12 cellular contexts compared by ENCODE assay signal in genomic region chr7:100884741-100885439, GRCh38. TPM values are rescaled to one million over a fixed set of nuclear protein-coding genes. Genes with fewer than 3 reads are reported as not detected.
DNase-seq lines count a peak whose midpoint lies in the region; ATAC-seq and TF ChIP-seq lines count a peak whose summit lies in the region.
"Had no signal": no experiment of that assay in that cellular context is flagged by ENCODE, and none has a peak within 500 bp of the region (broad histone marks: within the 10 kb centered on the region; RNA-seq: fewer than 3 reads in every experiment).

No MANE protein-coding gene starts in this region.

- ATAC-seq in activated T-cell treated with anti-CD3 and anti-CD28 coated beads, Interleukin-2, amount 50 U/mL, for 4 hours = no peak
- ATAC-seq in naive thymus-derived CD4-positive, alpha-beta T cell = peak; percentile 11
- ATAC-seq in GM18505 (IDR thresholded peaks at IDR 0.05; ENCODE audit: unreplicated experiment) (no peak), GM21360 (IDR thresholded peaks at IDR 0.05; ENCODE audit: unreplicated experiment) (no peak)

- POLR2A ChIA-PET in Caco-2 (lab: Charles Lee) = no interaction called here
- POLR2A ChIA-PET in naive thymus-derived CD4-positive, alpha-beta T cell (lab: Charles Lee) = interaction anchor here (0.6 to 7.3 kb wide), 2 partner anchors 8 to 201 kb away, joined by 3 to 161 read pairs; partner anchors contain the start of genes SRRT and TRIM56

- in situ Hi-C loops in HAP-1 (cut with MboI; ENCODE audit: low sequenced_read_pairs) = no loop called here

- H3K4me3 Mint-ChIP-seq in Caco-2 (ENCODE audit: unreplicated experiment) = no peak overlapping the region
- peak overlapping the region; percentile 65 for H3K4me3 Mint-ChIP-seq in activated T-cell treated with anti-CD3 and anti-CD28 coated beads, Interleukin-2, amount 50 U/mL, for 4 hours
- no peak overlapping the region for H3K4me3 Mint-ChIP-seq in naive thymus-derived CD4-positive, alpha-beta T cell

- H3K4me3 ChIP-seq in Caco-2 (ENCODE audit: low read depth, low read length) = no peak overlapping the region
- H3K4me3 ChIP-seq in naive thymus-derived CD4-positive, alpha-beta T cell (ENCODE audit: low read length) = no peak overlapping the region
- H3K4me3 ChIP-seq in HAP-1 = no peak overlapping the region

- H3K4me1 Mint-ChIP-seq in Caco-2 (ENCODE audit: low read depth, unreplicated experiment) = peaks cover 45% of the 10 kb centered on the region
- H3K4me1 Mint-ChIP-seq in activated T-cell treated with anti-CD3 and anti-CD28 coated beads, Interleukin-2, amount 50 U/mL, for 4 hours (ENCODE audit: low read depth) = peaks cover 35% of the 10 kb centered on the region
- peaks cover 27 to 51% (median 39%) of the 10 kb centered on the region in 7 donors for H3K4me1 Mint-ChIP-seq in naive thymus-derived CD4-positive, alpha-beta T cell

- peaks cover 99% of the 10 kb centered on the region for H3K36me3 Mint-ChIP-seq in Caco-2 (ENCODE audit: insufficient read depth, unreplicated experiment)
- H3K36me3 Mint-ChIP-seq in activated T-cell treated with anti-CD3 and anti-CD28 coated beads, Interleukin-2, amount 50 U/mL, for 4 hours (ENCODE audit: insufficient read depth) = peaks cover 72% of the 10 kb centered on the region
- H3K36me3 Mint-ChIP-seq in naive thymus-derived CD4-positive, alpha-beta T cell = peaks cover 22 to 71% (median 44%) of the 10 kb centered on the region in 5 donors

- TF ChIP-seq CTCF in Caco-2 (IDR thresholded peaks at IDR 0.05; ENCODE audit: insufficient read depth in 1 of 2, low read depth in 1 of 2, low read length in 1 of 2, severe bottlenecking in 1 of 2, unreplicated experiment in 1 of 2) = no peak

- H3K27ac ChIP-seq in naive thymus-derived CD4-positive, alpha-beta T cell (ENCODE audit: low read depth, low read length) = no peak overlapping the region

- BruUV-seq in Caco-2 (replicated peaks; lab: Mats Ljungman, UMichigan) = TSS peak; percentile 22

- H3K9me3 Mint-ChIP-seq in Caco-2 (ENCODE audit: unreplicated experiment) = no peaks in the 10 kb centered on the region
- no peaks in the 10 kb centered on the region for H3K9me3 Mint-ChIP-seq in activated T-cell treated with anti-CD3 and anti-CD28 coated beads, Interleukin-2, amount 50 U/mL, for 4 hours
- H3K9me3 Mint-ChIP-seq in naive thymus-derived CD4-positive, alpha-beta T cell = peaks cover 0 to 2% (median 0%) of the 10 kb centered on the region in 11 donors
- H3K9me3 Mint-ChIP-seq: nephron had no signal

- peak overlapping the region; percentile 9 for H3K27ac Mint-ChIP-seq in Caco-2 (ENCODE audit: unreplicated experiment)
- H3K27ac Mint-ChIP-seq in naive thymus-derived CD4-positive, alpha-beta T cell = peak overlapping the region in 7 of 9 donors; percentile 6 to 82 (median 54)

- CTCF ChIA-PET in Caco-2 (lab: Charles Lee) = no interaction called here
- CTCF ChIA-PET in naive thymus-derived CD4-positive, alpha-beta T cell (lab: Charles Lee) = no interaction called here

- intact Hi-C loops in Caco-2 (cut with micrococcal nuclease; ENCODE audit: unreplicated experiment) = no loop called here
- intact Hi-C loops in naive thymus-derived CD4-positive, alpha-beta T cell (cut with micrococcal nuclease) = loop anchor here (5.0 kb wide), 3 partner anchors 132 to 282 kb away; partner anchors contain the start of genes MOSPD3 (in 1 of the 2) and VGF (in 1 of the 2)

- DNase-seq in Caco-2 = no peak
- DNase-seq in MV-4-11 (lab: John Stamatoyannopoulos, UW) = peak; percentile 78
- DNase-seq in activated T-cell treated with anti-CD3 and anti-CD28 coated beads, Interleukin-2, amount 50 U/mL, for 4 hours = no peak
- no peak for DNase-seq in naive thymus-derived CD4-positive, alpha-beta T cell
- DNase-seq in HAP-1 (ENCODE audit: low spot score in 2 of 2) = no peak
- DNase-seq: DMS79 treated with DMSO at 0.1 percent for 48 hours, kidney, NCI-H1105 had no signal

- H3K36me3 ChIP-seq in Caco-2 (ENCODE audit: control insufficient read depth, insufficient read depth, low read length) (peaks cover 6% of the 10 kb centered on the region), HAP-1 (replicated peaks) (peaks cover 90% of the 10 kb centered on the region)
- H3K36me3 ChIP-seq in naive thymus-derived CD4-positive, alpha-beta T cell (ENCODE audit: control insufficient read depth in 2 of 3, insufficient read depth in 3 of 3, low read length in 3 of 3) = peaks cover 29 to 69% (median 30%) of the 10 kb centered on the region in 3 experiments

- H3K9me3 ChIP-seq in Caco-2 (no peaks in the 10 kb centered on the region), HAP-1 (no peaks in the 10 kb centered on the region)
- H3K9me3 ChIP-seq in naive thymus-derived CD4-positive, alpha-beta T cell (ENCODE audit: control insufficient read depth in 2 of 3, low read length in 3 of 3) = no peaks in the 10 kb centered on the region

- H3K4me1 ChIP-seq in Caco-2 = peaks cover 12% of the 10 kb centered on the region; the same call in 1 of the 2 replicates
- peaks cover 24 to 44% of the 10 kb centered on the region in 2 donors for H3K4me1 ChIP-seq in naive thymus-derived CD4-positive, alpha-beta T cell (ENCODE audit: control insufficient read depth in 2 of 2, insufficient read depth in 2 of 2, low read length in 2 of 2)
- peaks cover 7% of the 10 kb centered on the region for H3K4me1 ChIP-seq in HAP-1

- H3K27me3 ChIP-seq in Caco-2 (replicated peaks; ENCODE audit: control insufficient read depth, insufficient read depth, low read length) (no peaks in the 10 kb centered on the region), HAP-1 (ENCODE audit: low read depth) (no peaks in the 10 kb centered on the region)
- H3K27me3 ChIP-seq in naive thymus-derived CD4-positive, alpha-beta T cell (ENCODE audit: control insufficient read depth in 2 of 2, insufficient read depth in 2 of 2, low read length in 2 of 2) = no peaks in the 10 kb centered on the region

- TF ChIP-seq POLR2A in GM18505 (IDR thresholded peaks at IDR 0.05; ENCODE audit: borderline replicate concordance, extremely low read depth, insufficient read depth, insufficient read length) = no peak

- no peaks in the 10 kb centered on the region for H3K27me3 Mint-ChIP-seq in Caco-2 (ENCODE audit: insufficient read depth, unreplicated experiment)
- H3K27me3 Mint-ChIP-seq in activated T-cell treated with anti-CD3 and anti-CD28 coated beads, Interleukin-2, amount 50 U/mL, for 4 hours (ENCODE audit: low read depth) = no peaks in the 10 kb centered on the region
- H3K27me3 Mint-ChIP-seq in naive thymus-derived CD4-positive, alpha-beta T cell = no peaks in the 10 kb centered on the region

RNA-seq across cellular contexts. Expression of gene UFSP1, which starts 4.6 kb away (rescaled TPM):
- total RNA-seq in Caco-2 (2022) = 4.6 and 5.3 TPM in 2 replicates
- total RNA-seq in activated T-cell treated with anti-CD3 and anti-CD28 coated beads, Interleukin-2, amount 50 U/mL, for 4 hours = 1 to 10 TPM; 3.7 to 5.1 (median 4.6) TPM
- 10 to 100 TPM in 1 of 5 experiments, 1 to 10 TPM in 4; 2.1 to 11.1 (median 3.5) TPM for total RNA-seq in naive thymus-derived CD4-positive, alpha-beta T cell
- polyA plus RNA-seq in naive thymus-derived CD4-positive, alpha-beta T cell = 1 to 10 TPM in 1 of 2 donors, under 1 TPM in 1; 0.99 to 1.9 TPM

RNA-seq across cellular contexts. Expression of gene SRRT, which starts 10.0 kb away (rescaled TPM):
- 211 and 243 TPM in 2 replicates for total RNA-seq in Caco-2 (2022)
- total RNA-seq in activated T-cell treated with anti-CD3 and anti-CD28 coated beads, Interleukin-2, amount 50 U/mL, for 4 hours = 100 to 1,000 TPM; 406 to 450 (median 436) TPM
- 100 to 1,000 TPM; 212 to 271 (median 261) TPM for total RNA-seq in naive thymus-derived CD4-positive, alpha-beta T cell
- polyA plus RNA-seq in naive thymus-derived CD4-positive, alpha-beta T cell = 10 to 100 TPM; 43.6 to 64.4 TPM

RNA-seq across cellular contexts. Expression of gene ACHE, which starts 10.8 kb away (rescaled TPM):
- 16.5 and 19.0 TPM in 2 replicates for total RNA-seq in Caco-2 (2022)
- under 1 TPM; 0.32 to 0.54 (median 0.35) TPM for total RNA-seq in activated T-cell treated with anti-CD3 and anti-CD28 coated beads, Interleukin-2, amount 50 U/mL, for 4 hours
- under 1 TPM in 3 of 5 experiments, not detected in 2; 0.11 to 0.32 (median 0.22) TPM for total RNA-seq in naive thymus-derived CD4-positive, alpha-beta T cell
- polyA plus RNA-seq in naive thymus-derived CD4-positive, alpha-beta T cell = not detected
- total RNA-seq: fibroblast of villous mesenchyme had no signal

RNA-seq across cellular contexts. Expression of gene TRIP6, which starts 17.7 kb away (rescaled TPM):
- total RNA-seq in Caco-2 (2022) = 66.6 and 75.5 TPM in 2 replicates
- 10 to 100 TPM; 44.9 to 47.7 (median 45.4) TPM for total RNA-seq in activated T-cell treated with anti-CD3 and anti-CD28 coated beads, Interleukin-2, amount 50 U/mL, for 4 hours
- 10 to 100 TPM in 4 of 5 experiments, 1 to 10 TPM in 1; 8.0 to 28.1 (median 10.4) TPM for total RNA-seq in naive thymus-derived CD4-positive, alpha-beta T cell
- 1 to 10 TPM; 3.4 to 3.9 TPM for polyA plus RNA-seq in naive thymus-derived CD4-positive, alpha-beta T cell

RNA-seq across cellular contexts. Expression of gene SLC12A9, which starts 32.4 kb away (rescaled TPM):
- total RNA-seq in Caco-2 (2022) = 59.0 and 60.7 TPM in 2 replicates
- 10 to 100 TPM; 22.9 to 31.7 (median 29.6) TPM for total RNA-seq in activated T-cell treated with anti-CD3 and anti-CD28 coated beads, Interleukin-2, amount 50 U/mL, for 4 hours
- 10 to 100 TPM; 50.4 to 78.6 (median 62.7) TPM for total RNA-seq in naive thymus-derived CD4-positive, alpha-beta T cell
- 1 to 10 TPM; 5.0 to 7.8 TPM for polyA plus RNA-seq in naive thymus-derived CD4-positive, alpha-beta T cell

Comparison
In these comparisons a context has a peak if more than half of its experiments do, and no peak if none do; other contexts are left out.
1. RNA of gene ACHE, which starts 10.8 kb away (total RNA-seq): 16.5 to 19.0 TPM in Caco-2; 0.32 to 0.54 TPM in activated T-cell treated with anti-CD3 and anti-CD28 coated beads, Interleukin-2, amount 50 U/mL, for 4 hours and 0.11 to 0.32 TPM in naive thymus-derived CD4-positive, alpha-beta T cell; every median in the first group is over 10 times any median in the second.